27 cellular contexts compared by ENCODE assay signal in genomic region chr4:188918787-188919186, GRCh38.
"Had no signal": no experiment of that assay in that cellular context is flagged by ENCODE, and none has a peak within 500 bp of the region (broad histone marks: within the 10 kb centered on the region; RNA-seq: fewer than 3 reads in every experiment).

No MANE protein-coding gene starts in this region.

- H2AFZ ChIP-seq: parathyroid adenoma had no signal

- ATAC-seq: naive thymus-derived CD8-positive, alpha-beta T cell; natural killer cell treated with Interleukin-12 subunit alpha and Interleukin-12 subunit beta and Interleukin-15 and Interleukin-18, amount 100 ng/mL, for 72 hours; psoas muscle; right cardiac atrium; right lobe of liver; stimulated activated effector memory CD8-positive, alpha-beta T cell treated with anti-CD3 and anti-CD28 coated beads, Interleukin-12 subunit alpha, Interleukin-12 subunit beta, amount 100 ng/mL, for 72 hours; stimulated activated naive B cell treated with anti-CD40 and anti-IgM and Interleukin-4, amounts not matched to agents 10 μg/mL and 1 μg/mL and 100 μg/mL, for 72 hours had no signal

- H3K36me3 ChIP-seq: ovary, right lobe of liver, stomach, thoracic aorta, thyroid gland, tibial nerve, upper lobe of left lung, vagina had no signal

- H3K4me3 ChIP-seq: ovary, psoas muscle, right lobe of liver, skin epidermis, smooth muscle cell, stomach, thoracic aorta, thyroid gland, tibial nerve, upper lobe of left lung, vagina had no signal

- H3K4me2 ChIP-seq: smooth muscle cell had no signal

- H3K27ac Mint-ChIP-seq: naive thymus-derived CD8-positive, alpha-beta T cell; natural killer cell treated with Interleukin-12 subunit alpha and Interleukin-12 subunit beta and Interleukin-15 and Interleukin-18, amount 100 ng/mL, for 72 hours; nephron progenitor cell; progenitor cell of endocrine pancreas; stimulated activated effector memory CD8-positive, alpha-beta T cell treated with anti-CD3 and anti-CD28 coated beads, Interleukin-12 subunit alpha, Interleukin-12 subunit beta, amount 100 ng/mL, for 72 hours; stimulated activated naive B cell treated with anti-CD40 and anti-IgM and Interleukin-4, amounts not matched to agents 10 μg/mL and 1 μg/mL and 100 μg/mL, for 72 hours; stimulated activated naive CD8-positive, alpha-beta T cell treated with anti-CD3 and anti-CD28 coated beads, Interleukin-15, Interleukin-2, amounts not matched to agents 100 ng/mL and 50 ng/mL, for 24 hours had no signal

- DNase-seq: naive B cell; naive thymus-derived CD8-positive, alpha-beta T cell; nephron progenitor cell; ovary; posterior cingulate gyrus; psoas muscle; right cardiac atrium; right lobe of liver; stimulated activated CD4-positive, alpha-beta T cell treated with anti-CD3 and anti-CD28 coated beads, Interleukin-1b, Interleukin-23, amount 100 ng/mL, for 48 hours; stimulated activated CD4-positive, alpha-beta T cell treated with anti-CD3 and anti-CD28 coated beads, Interleukin-4, amount 100 ng/mL, for 24 hours; stimulated activated naive B cell treated with anti-CD40 and anti-IgM and Interleukin-4, amounts not matched to agents 10 μg/mL and 1 μg/mL and 100 μg/mL, for 72 hours; stimulated activated naive CD4-positive, alpha-beta T cell treated with Interleukin-2 at 50 U/mL for 16 hours; stomach; thyroid gland; trophoblast cell; upper lobe of left lung had no signal

- H3K4me1 ChIP-seq: parathyroid adenoma, psoas muscle, right lobe of liver, stomach, thyroid gland, tibial nerve, upper lobe of left lung, vagina had no signal

- H3K9ac ChIP-seq: parathyroid adenoma had no signal

- H3K9me3 ChIP-seq: ovary, psoas muscle, right lobe of liver, thoracic aorta, thyroid gland, vagina had no signal

- H3K27ac ChIP-seq: ovary, parathyroid adenoma, psoas muscle, right lobe of liver, skin epidermis, stomach, thoracic aorta, thyroid gland, tibial nerve, upper lobe of left lung, vagina had no signal

- H3K4me3 Mint-ChIP-seq: naive B cell; naive thymus-derived CD8-positive, alpha-beta T cell; natural killer cell treated with Interleukin-12 subunit alpha and Interleukin-12 subunit beta and Interleukin-15 and Interleukin-18, amount 100 ng/mL, for 72 hours; nephron progenitor cell; neural crest cell; stimulated activated effector memory CD8-positive, alpha-beta T cell treated with anti-CD3 and anti-CD28 coated beads, Interleukin-12 subunit alpha, Interleukin-12 subunit beta, amount 100 ng/mL, for 72 hours; stimulated activated naive B cell treated with anti-CD40 and anti-IgM and Interleukin-4, amounts not matched to agents 10 μg/mL and 1 μg/mL and 100 μg/mL, for 72 hours; stimulated activated naive CD8-positive, alpha-beta T cell treated with anti-CD3 and anti-CD28 coated beads, Interleukin-15, Interleukin-2, amounts not matched to agents 100 ng/mL and 50 ng/mL, for 24 hours had no signal

- H3K27me3 ChIP-seq: ovary, right lobe of liver, stomach, thyroid gland, tibial nerve, upper lobe of left lung, vagina had no signal

- H3K4me1 Mint-ChIP-seq: naive B cell; naive thymus-derived CD8-positive, alpha-beta T cell; nephron progenitor cell; neural crest cell; stimulated activated effector memory CD8-positive, alpha-beta T cell treated with anti-CD3 and anti-CD28 coated beads, Interleukin-12 subunit alpha, Interleukin-12 subunit beta, amount 100 ng/mL, for 72 hours; stimulated activated naive B cell treated with anti-CD40 and anti-IgM and Interleukin-4, amounts not matched to agents 10 μg/mL and 1 μg/mL and 100 μg/mL, for 72 hours had no signal

- H3K79me2 ChIP-seq: parathyroid adenoma had no signal

- H3K27me3 Mint-ChIP-seq: naive B cell; naive thymus-derived CD8-positive, alpha-beta T cell; natural killer cell treated with Interleukin-12 subunit alpha and Interleukin-12 subunit beta and Interleukin-15 and Interleukin-18, amount 100 ng/mL, for 72 hours; progenitor cell of endocrine pancreas; stimulated activated naive B cell treated with anti-CD40 and anti-IgM and Interleukin-4, amounts not matched to agents 10 μg/mL and 1 μg/mL and 100 μg/mL, for 72 hours; stimulated activated naive CD8-positive, alpha-beta T cell treated with anti-CD3 and anti-CD28 coated beads, Interleukin-15, Interleukin-2, amounts not matched to agents 100 ng/mL and 50 ng/mL, for 24 hours had no signal

- H3K36me3 Mint-ChIP-seq: naive B cell; stimulated activated effector memory CD8-positive, alpha-beta T cell treated with anti-CD3 and anti-CD28 coated beads, Interleukin-12 subunit alpha, Interleukin-12 subunit beta, amount 100 ng/mL, for 72 hours; stimulated activated naive B cell treated with anti-CD40 and anti-IgM and Interleukin-4, amounts not matched to agents 10 μg/mL and 1 μg/mL and 100 μg/mL, for 72 hours had no signal
